In genomic region chr3:197949767-197950660, GRCh38 we compare ENCODE assay signal across 8 cellular contexts. TPM values are rescaled to one million over a fixed set of nuclear protein-coding genes. Genes with fewer than 3 reads are reported as not detected.
A peak's percentile ranks its signal among the peaks of the same experiment; 100 is the strongest.
DNase-seq lines count a peak whose midpoint lies in the region; ATAC-seq and TF ChIP-seq lines count a peak whose summit lies in the region.

RPL35A (plus strand) TSS chr3:197950190; CDS start chr3:197950968, 778 bp downstream.

- peak within 1 kb of the TSS; percentile 100 for H3K27ac Mint-ChIP-seq in WTC11
- peak within 1 kb of the TSS; percentile 94 to 100 (median 97) for H3K27ac Mint-ChIP-seq in immature natural killer cell

- H3K4me3 ChIP-seq in AG04450 (ENCODE audit: low read depth, low read length) (peak within 1 kb of the TSS; percentile 98), cardiac fibroblast (replicated peaks in 1 of 2; ENCODE audit: low read depth in 2 of 2, low read length in 2 of 2) (peak within 1 kb of the TSS; percentile 70 to 71)

- POLR2A ChIA-PET in AG04450 (lab: Yijun Ruan, JAX): interaction anchor here (1.5 kb wide), 1 partner anchor 46 kb away, joined by 3 read pairs; no protein-coding TSS in a partner anchor
- POLR2A ChIA-PET in WTC11 (lab: Charles Lee): no interaction called here

- DNase-seq in AG04450 (ENCODE audit: low read depth, low spot score): peak; percentile 84
- peak; percentile 89 for DNase-seq in NCI-H226
- peak; percentile 75 for DNase-seq in WTC11 (ENCODE audit: low spot score)
- peak; percentile 96 to 97 for DNase-seq in cardiac fibroblast (ENCODE audit: low read depth in 2 of 2)
- DNase-seq in immature natural killer cell: peak; percentile 92 to 94 (median 94)
- peak; percentile 87 for DNase-seq in smooth muscle cell of the brain vasculature (ENCODE audit: low read depth, low spot score)

- peak within 1 kb of the TSS; percentile 78 for H3K27ac ChIP-seq in AG04450 (ENCODE audit: low read depth, low read length)

- no peak for TF ChIP-seq CTCF in AG04450 (IDR thresholded peaks at IDR 0.05; ENCODE audit: low read depth, low read length)
- no peak for TF ChIP-seq CTCF in WTC11 (IDR thresholded peaks at IDR 0.05)
- TF ChIP-seq CTCF in cardiac fibroblast (IDR thresholded peaks at IDR 0.05; ENCODE audit: low read depth, low read length): no peak

- H3K4me3 Mint-ChIP-seq in WTC11 (peak within 1 kb of the TSS; percentile 97), immature natural killer cell (peak within 1 kb of the TSS; percentile 97 to 98 (median 97))

- H3K4me1 Mint-ChIP-seq in WTC11 (peaks cover 32% of the 10 kb centered on the region), immature natural killer cell (peaks cover 38 to 45% of the 10 kb centered on the region in 2 donors)

- H3K9me3 Mint-ChIP-seq in WTC11 (no peaks in the 10 kb centered on the region), immature natural killer cell (no peaks in the 10 kb centered on the region)

- H3K36me3 Mint-ChIP-seq in WTC11: peaks cover 48% of the 10 kb centered on the region
- H3K36me3 Mint-ChIP-seq in immature natural killer cell: peaks cover 11 to 20% (median 13%) of the 10 kb centered on the region in 3 donors

- H3K9me3 ChIP-seq in AG04450 (ENCODE audit: control insufficient read depth, insufficient read depth, low read length): no peaks in the 10 kb centered on the region

- no peaks in the 10 kb centered on the region for H3K27me3 Mint-ChIP-seq in WTC11 (ENCODE audit: low read depth)
- peaks cover 6 to 17% (median 7%) of the 10 kb centered on the region in 3 donors for H3K27me3 Mint-ChIP-seq in immature natural killer cell (ENCODE audit: low read depth in 3 of 3)

- no peaks in the 10 kb centered on the region for H3K27me3 ChIP-seq in AG04450 (ENCODE audit: control insufficient read depth, insufficient read depth, low read length)

- CTCF ChIA-PET in AG04450 (lab: Charles Lee) (interaction anchor here (0.6 to 1.1 kb wide), 3 partner anchors 13 to 46 kb away, joined by 3 to 5 read pairs (median 4); no protein-coding TSS in a partner anchor), WTC11 (lab: Charles Lee) (interaction anchor here (1.6 to 2.7 kb wide), 2 partner anchors 24 to 44 kb away, joined by 3 to 9 read pairs; no protein-coding TSS in a partner anchor)

- ATAC-seq in GM18909 (IDR thresholded peaks at IDR 0.05; ENCODE audit: poor library complexity, unreplicated experiment) (peak; percentile 91), HG03175 (IDR thresholded peaks at IDR 0.05; ENCODE audit: unreplicated experiment) (peak; percentile 92), WTC11 (peak; percentile 82)

TF ChIP-seq in WTC11, 78 proteins besides CTCF, POLR2A, EP300 and RAD21 (continues in another document):
- TF ChIP-seq, protein P1, sequence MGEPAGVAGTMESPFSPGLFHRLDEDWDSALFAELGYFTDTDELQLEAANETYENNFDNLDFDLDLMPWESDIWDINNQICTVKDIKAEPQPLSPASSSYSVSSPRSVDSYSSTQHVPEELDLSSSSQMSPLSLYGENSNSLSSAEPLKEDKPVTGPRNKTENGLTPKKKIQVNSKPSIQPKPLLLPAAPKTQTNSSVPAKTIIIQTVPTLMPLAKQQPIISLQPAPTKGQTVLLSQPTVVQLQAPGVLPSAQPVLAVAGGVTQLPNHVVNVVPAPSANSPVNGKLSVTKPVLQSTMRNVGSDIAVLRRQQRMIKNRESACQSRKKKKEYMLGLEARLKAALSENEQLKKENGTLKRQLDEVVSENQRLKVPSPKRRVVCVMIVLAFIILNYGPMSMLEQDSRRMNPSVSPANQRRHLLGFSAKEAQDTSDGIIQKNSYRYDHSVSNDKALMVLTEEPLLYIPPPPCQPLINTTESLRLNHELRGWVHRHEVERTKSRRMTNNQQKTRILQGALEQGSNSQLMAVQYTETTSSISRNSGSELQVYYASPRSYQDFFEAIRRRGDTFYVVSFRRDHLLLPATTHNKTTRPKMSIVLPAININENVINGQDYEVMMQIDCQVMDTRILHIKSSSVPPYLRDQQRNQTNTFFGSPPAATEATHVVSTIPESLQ (CRISPR knock-in tag; IDR thresholded peaks at IDR 0.05): no peak
- TF ChIP-seq JUN (CRISPR knock-in tag; IDR thresholded peaks at IDR 0.05) (peak; percentile 56; the same call in 1 of the 2 replicates), TEAD1 (CRISPR knock-in tag; IDR thresholded peaks at IDR 0.05) (0 out of 2 replicates have a peak, but pooled peaks have one; percentile 34), SMAD4 (CRISPR knock-in tag; IDR thresholded peaks at IDR 0.05) (0 out of 2 replicates have a peak, but pooled peaks have one; percentile 31), NFE2L1 (CRISPR knock-in tag; IDR thresholded peaks at IDR 0.05) (0 out of 2 replicates have a peak, but pooled peaks have one; percentile 42)
- TF ChIP-seq, protein P2, sequence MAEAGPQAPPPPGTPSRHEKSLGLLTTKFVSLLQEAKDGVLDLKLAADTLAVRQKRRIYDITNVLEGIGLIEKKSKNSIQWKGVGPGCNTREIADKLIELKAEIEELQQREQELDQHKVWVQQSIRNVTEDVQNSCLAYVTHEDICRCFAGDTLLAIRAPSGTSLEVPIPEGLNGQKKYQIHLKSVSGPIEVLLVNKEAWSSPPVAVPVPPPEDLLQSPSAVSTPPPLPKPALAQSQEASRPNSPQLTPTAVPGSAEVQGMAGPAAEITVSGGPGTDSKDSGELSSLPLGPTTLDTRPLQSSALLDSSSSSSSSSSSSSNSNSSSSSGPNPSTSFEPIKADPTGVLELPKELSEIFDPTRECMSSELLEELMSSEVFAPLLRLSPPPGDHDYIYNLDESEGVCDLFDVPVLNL (CRISPR knock-in tag; IDR thresholded peaks at IDR 0.05; ENCODE audit: borderline replicate concordance, low read depth): no peak
- TF ChIP-seq, protein P3, sequence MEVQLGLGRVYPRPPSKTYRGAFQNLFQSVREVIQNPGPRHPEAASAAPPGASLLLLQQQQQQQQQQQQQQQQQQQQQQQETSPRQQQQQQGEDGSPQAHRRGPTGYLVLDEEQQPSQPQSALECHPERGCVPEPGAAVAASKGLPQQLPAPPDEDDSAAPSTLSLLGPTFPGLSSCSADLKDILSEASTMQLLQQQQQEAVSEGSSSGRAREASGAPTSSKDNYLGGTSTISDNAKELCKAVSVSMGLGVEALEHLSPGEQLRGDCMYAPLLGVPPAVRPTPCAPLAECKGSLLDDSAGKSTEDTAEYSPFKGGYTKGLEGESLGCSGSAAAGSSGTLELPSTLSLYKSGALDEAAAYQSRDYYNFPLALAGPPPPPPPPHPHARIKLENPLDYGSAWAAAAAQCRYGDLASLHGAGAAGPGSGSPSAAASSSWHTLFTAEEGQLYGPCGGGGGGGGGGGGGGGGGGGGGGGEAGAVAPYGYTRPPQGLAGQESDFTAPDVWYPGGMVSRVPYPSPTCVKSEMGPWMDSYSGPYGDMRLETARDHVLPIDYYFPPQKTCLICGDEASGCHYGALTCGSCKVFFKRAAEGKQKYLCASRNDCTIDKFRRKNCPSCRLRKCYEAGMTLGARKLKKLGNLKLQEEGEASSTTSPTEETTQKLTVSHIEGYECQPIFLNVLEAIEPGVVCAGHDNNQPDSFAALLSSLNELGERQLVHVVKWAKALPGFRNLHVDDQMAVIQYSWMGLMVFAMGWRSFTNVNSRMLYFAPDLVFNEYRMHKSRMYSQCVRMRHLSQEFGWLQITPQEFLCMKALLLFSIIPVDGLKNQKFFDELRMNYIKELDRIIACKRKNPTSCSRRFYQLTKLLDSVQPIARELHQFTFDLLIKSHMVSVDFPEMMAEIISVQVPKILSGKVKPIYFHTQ (CRISPR knock-in tag; IDR thresholded peaks at IDR 0.05): peak; percentile 87; the same call in 1 of the 2 replicates
- TF ChIP-seq, protein P4, sequence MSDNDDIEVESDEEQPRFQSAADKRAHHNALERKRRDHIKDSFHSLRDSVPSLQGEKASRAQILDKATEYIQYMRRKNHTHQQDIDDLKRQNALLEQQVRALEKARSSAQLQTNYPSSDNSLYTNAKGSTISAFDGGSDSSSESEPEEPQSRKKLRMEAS (CRISPR knock-in tag; IDR thresholded peaks at IDR 0.05): 0 out of 2 replicates have a peak, but pooled peaks have one; percentile 46
- TF ChIP-seq, protein P5, sequence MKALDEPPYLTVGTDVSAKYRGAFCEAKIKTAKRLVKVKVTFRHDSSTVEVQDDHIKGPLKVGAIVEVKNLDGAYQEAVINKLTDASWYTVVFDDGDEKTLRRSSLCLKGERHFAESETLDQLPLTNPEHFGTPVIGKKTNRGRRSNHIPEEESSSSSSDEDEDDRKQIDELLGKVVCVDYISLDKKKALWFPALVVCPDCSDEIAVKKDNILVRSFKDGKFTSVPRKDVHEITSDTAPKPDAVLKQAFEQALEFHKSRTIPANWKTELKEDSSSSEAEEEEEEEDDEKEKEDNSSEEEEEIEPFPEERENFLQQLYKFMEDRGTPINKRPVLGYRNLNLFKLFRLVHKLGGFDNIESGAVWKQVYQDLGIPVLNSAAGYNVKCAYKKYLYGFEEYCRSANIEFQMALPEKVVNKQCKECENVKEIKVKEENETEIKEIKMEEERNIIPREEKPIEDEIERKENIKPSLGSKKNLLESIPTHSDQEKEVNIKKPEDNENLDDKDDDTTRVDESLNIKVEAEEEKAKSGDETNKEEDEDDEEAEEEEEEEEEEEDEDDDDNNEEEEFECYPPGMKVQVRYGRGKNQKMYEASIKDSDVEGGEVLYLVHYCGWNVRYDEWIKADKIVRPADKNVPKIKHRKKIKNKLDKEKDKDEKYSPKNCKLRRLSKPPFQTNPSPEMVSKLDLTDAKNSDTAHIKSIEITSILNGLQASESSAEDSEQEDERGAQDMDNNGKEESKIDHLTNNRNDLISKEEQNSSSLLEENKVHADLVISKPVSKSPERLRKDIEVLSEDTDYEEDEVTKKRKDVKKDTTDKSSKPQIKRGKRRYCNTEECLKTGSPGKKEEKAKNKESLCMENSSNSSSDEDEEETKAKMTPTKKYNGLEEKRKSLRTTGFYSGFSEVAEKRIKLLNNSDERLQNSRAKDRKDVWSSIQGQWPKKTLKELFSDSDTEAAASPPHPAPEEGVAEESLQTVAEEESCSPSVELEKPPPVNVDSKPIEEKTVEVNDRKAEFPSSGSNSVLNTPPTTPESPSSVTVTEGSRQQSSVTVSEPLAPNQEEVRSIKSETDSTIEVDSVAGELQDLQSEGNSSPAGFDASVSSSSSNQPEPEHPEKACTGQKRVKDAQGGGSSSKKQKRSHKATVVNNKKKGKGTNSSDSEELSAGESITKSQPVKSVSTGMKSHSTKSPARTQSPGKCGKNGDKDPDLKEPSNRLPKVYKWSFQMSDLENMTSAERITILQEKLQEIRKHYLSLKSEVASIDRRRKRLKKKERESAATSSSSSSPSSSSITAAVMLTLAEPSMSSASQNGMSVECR (CRISPR knock-in tag; IDR thresholded peaks at IDR 0.05; ENCODE audit: borderline replicate concordance): 0 out of 2 replicates have a peak, but pooled peaks have one; percentile 51

RNA-seq across cellular contexts. Expression of gene RPL35A, which starts in this region (rescaled TPM):
- 1,252 and 1,562 TPM in 2 replicates for polyA plus RNA-seq in AG04450 (2011; rRNA removed)
- polyA minus RNA-seq in AG04450 (2011; rRNA and poly(A)+ RNA removed): 125 and 159 TPM in 2 replicates
- 1,384 to 1,463 TPM (median 1,429 TPM) in 3 replicates for total RNA-seq in WTC11 (2021)
- polyA plus RNA-seq in immature natural killer cell: 1,000 to 10,000 TPM in 1 of 3 donors, 100 to 1,000 TPM in 2; 429 to 1,389 (median 854) TPM

Comparison
In these comparisons a context has a peak if more than half of its experiments do, and no peak if none do; other contexts are left out.
1. Peak in every context shown above with its lines: DNase-seq, ATAC-seq, H3K4me3 ChIP-seq and H3K27ac ChIP-seq.